In the genomic region with DNA sequence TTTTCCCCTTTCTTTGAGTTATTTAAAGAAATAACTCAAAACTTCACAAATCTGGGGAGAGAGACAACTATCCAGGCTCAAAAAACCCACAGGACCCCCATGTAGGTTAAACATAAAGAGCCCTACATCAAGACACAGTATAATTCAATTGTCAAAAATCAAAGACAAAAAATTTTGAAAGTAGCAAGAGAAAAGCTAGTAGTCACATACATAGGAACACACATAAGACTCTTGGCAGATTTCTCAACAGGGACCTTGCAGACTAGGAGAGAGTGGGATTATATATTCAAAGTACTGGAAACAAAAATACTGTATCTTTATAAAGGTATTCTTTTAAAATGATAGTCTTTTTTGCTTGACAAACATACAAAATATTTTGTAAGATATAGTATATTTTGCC, we compare ENCODE assay signal across 29 cellular contexts.
"Had no signal": no experiment of that assay in that cellular context is flagged by ENCODE, and none has a peak within 500 bp of the region (broad histone marks: within the 10 kb centered on the region; RNA-seq: fewer than 3 reads in every experiment).

No MANE protein-coding gene starts in this region.

- H3K36me3 ChIP-seq: colonic mucosa, esophagus muscularis mucosa, esophagus squamous epithelium, gastrocnemius medialis, gastroesophageal sphincter, heart left ventricle, heart right ventricle had no signal

- H3K4me3 Mint-ChIP-seq: dendritic cell treated with granulocyte-macrophage colony-stimulating factor and Interleukin-4, amounts not matched to agents 40 ng/mL and 50 ng/mL, for 4 days; effector memory CD8-positive, alpha-beta T cell had no signal

- ATAC-seq: effector memory CD8-positive, alpha-beta T cell; esophagus mucosa; foreskin keratinocyte; gastrocnemius medialis; gastroesophageal sphincter; heart left ventricle; heart right ventricle had no signal

- H3K27me3 Mint-ChIP-seq: dendritic cell treated with granulocyte-macrophage colony-stimulating factor and Interleukin-4, amounts not matched to agents 40 ng/mL and 50 ng/mL, for 4 days; effector memory CD8-positive, alpha-beta T cell had no signal

- H3K27ac ChIP-seq: colonic mucosa, coronary artery, dorsolateral prefrontal cortex, epithelial cell of prostate, esophagus muscularis mucosa, esophagus squamous epithelium, foreskin keratinocyte, gastrocnemius medialis, gastroesophageal sphincter, heart left ventricle, heart right ventricle, hepatocyte had no signal

- H3K4me1 ChIP-seq: colonic mucosa, esophagus muscularis mucosa, esophagus squamous epithelium, foreskin keratinocyte, gastrocnemius medialis, gastroesophageal sphincter had no signal

- H3K4me3 ChIP-seq: colonic mucosa, coronary artery, dorsolateral prefrontal cortex, esophagus muscularis mucosa, esophagus squamous epithelium, gastrocnemius medialis, gastroesophageal sphincter, heart left ventricle, heart right ventricle, hepatocyte had no signal

- H3K9me3 ChIP-seq: colonic mucosa had no signal

- H3K27ac Mint-ChIP-seq: dendritic cell treated with granulocyte-macrophage colony-stimulating factor and Interleukin-4, amounts not matched to agents 40 ng/mL and 50 ng/mL, for 4 days; effector memory CD8-positive, alpha-beta T cell had no signal

- DNase-seq: colonic mucosa; cortex of kidney; dermis blood vessel endothelial cell; dorsolateral prefrontal cortex; effector CD4-positive, alpha-beta T cell; effector CD8-positive, alpha-beta T cell; effector memory CD4-positive, alpha-beta T cell; effector memory CD8-positive, alpha-beta T cell; erythroblast; esophagus squamous epithelium; foreskin fibroblast; foreskin keratinocyte; foreskin melanocyte; gastrocnemius medialis; glutamatergic neuron; head of caudate nucleus; heart left ventricle; heart right ventricle had no signal

- H3K27me3 ChIP-seq: colonic mucosa, esophagus muscularis mucosa, esophagus squamous epithelium, foreskin keratinocyte, gastrocnemius medialis, gastroesophageal sphincter, heart left ventricle, heart right ventricle, hepatocyte had no signal

- FAIRE-seq: colon, endometrium, endothelial cell of umbilical vein, frontal cortex had no signal
